ENCODE assay signal across 25 cellular contexts in the genomic region with DNA sequence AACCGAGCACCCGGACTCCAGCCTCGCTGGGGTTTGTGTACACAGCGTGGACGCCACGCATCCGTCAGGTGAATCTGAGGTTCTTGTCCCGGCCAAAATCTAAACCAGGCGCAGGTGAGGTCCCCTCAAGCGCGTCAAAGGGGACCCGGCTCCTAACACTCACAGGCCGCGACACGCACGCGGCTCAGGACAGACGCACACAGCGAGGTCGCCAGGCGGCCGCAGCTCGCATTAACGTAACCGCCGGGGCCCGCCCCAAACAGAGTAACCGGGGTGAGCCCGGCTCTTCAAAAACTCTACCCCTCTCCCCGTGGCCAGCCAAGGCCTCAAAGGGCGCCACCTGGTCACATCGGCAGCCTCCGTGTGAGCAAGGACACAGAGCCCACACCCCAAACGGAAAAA. TPM values are rescaled to one million over a fixed set of nuclear protein-coding genes. Genes with fewer than 3 reads are reported as not detected.
A peak's percentile ranks its signal among the peaks of the same experiment; 100 is the strongest.
DNase-seq lines count a peak whose midpoint lies in the region; ATAC-seq and TF ChIP-seq lines count a peak whose summit lies in the region.
"Had no signal": no experiment of that assay in that cellular context is flagged by ENCODE, and none has a peak within 500 bp of the region (broad histone marks: within the 10 kb centered on the region; RNA-seq: fewer than 3 reads in every experiment).

No MANE protein-coding gene starts in this region.

- 63% methylated on average over 30 of the region's 34 CpGs; no CpG with 5 or more reads in 1 of the 2 donors for WGBS in transverse colon (ENCODE audit: low coverage in 1 of 2), 2 donors

- H3K9me3 ChIP-seq in HUES6 (ENCODE audit: control insufficient read depth, insufficient read depth, low read depth, low read length) (no peaks in the 10 kb centered on the region), muscle layer of duodenum (ENCODE audit: control insufficient read depth in 1 of 2, low read length in 2 of 2) (no peaks in the 10 kb centered on the region), transverse colon (no peaks in the 10 kb centered on the region)
- H3K9me3 ChIP-seq: suprapubic skin, vagina had no signal

- in situ Hi-C loops in transverse colon (cut with MboI; ENCODE audit: low pct_ligation_motif_present in 1 of 4, low pct_unique_long_range_greater_than_20kb in 1 of 4, low sequenced_read_pairs in 3 of 4): loop anchor here in 1 of 4 donors (10.0 kb wide), 1 partner anchor 87 kb away; the partner anchor contains the start of gene GOT1

- H3K27ac ChIP-seq in HUES6 (ENCODE audit: low read depth, low read length): no peak overlapping the region
- peak overlapping the region; percentile 67 for H3K27ac ChIP-seq in muscle layer of duodenum (ENCODE audit: low read length)
- peak overlapping the region; percentile 86 to 94 (median 90) for H3K27ac ChIP-seq in transverse colon
- H3K27ac ChIP-seq: dorsolateral prefrontal cortex, suprapubic skin, vagina had no signal

- peak overlapping the region; percentile 75 for H3K4me3 ChIP-seq in HUES6 (ENCODE audit: low read depth, low read length)
- H3K4me3 ChIP-seq in muscle layer of duodenum (ENCODE audit: low read depth in 1 of 2, low read length in 2 of 2): peak overlapping the region in 1 of 2 donors; percentile 8
- peak overlapping the region in 1 of 4 donors; percentile 5 for H3K4me3 ChIP-seq in transverse colon
- H3K4me3 ChIP-seq: dorsolateral prefrontal cortex, suprapubic skin, vagina had no signal

- no peaks in the 10 kb centered on the region for H3K36me3 ChIP-seq in HUES6 (ENCODE audit: control insufficient read depth, insufficient read depth, low read length)
- no peaks in the 10 kb centered on the region for H3K36me3 ChIP-seq in muscle layer of duodenum (ENCODE audit: control insufficient read depth in 1 of 2, insufficient read depth in 2 of 2, low read length in 2 of 2)
- no peaks in the 10 kb centered on the region for H3K36me3 ChIP-seq in transverse colon
- H3K36me3 ChIP-seq: suprapubic skin, vagina had no signal

- DNase-seq in transverse colon: peak; percentile 13
- no peak for DNase-seq in NCI-H82 treated with DMSO at 0.1 percent for 48 hours (lab: John Stamatoyannopoulos, UW; ENCODE audit: unreplicated experiment)
- DNase-seq in head of caudate nucleus: no peak
- DNase-seq: aorta; CD4-positive, alpha-beta memory T cell; central memory CD4-positive, alpha-beta T cell; dorsolateral prefrontal cortex; Karpas-422; kidney; naive thymus-derived CD4-positive, alpha-beta T cell; NCI-H1930; NCI-H774; OCI-M1; stimulated activated CD4-positive, alpha-beta T cell treated with anti-CD3 and anti-CD28 coated beads, Interleukin-1b, Interleukin-23, amount 100 ng/mL, for 48 hours had no signal

- no peak for TF ChIP-seq POLR2A in transverse colon (IDR thresholded peaks at IDR 0.05)

- H3K9ac ChIP-seq in HUES6 (ENCODE audit: low read length): no peak overlapping the region

- H3K27me3 ChIP-seq in HUES6 (ENCODE audit: control insufficient read depth, insufficient read depth, low read length) (peaks cover 100% of the 10 kb centered on the region), muscle layer of duodenum (ENCODE audit: low read depth, low read length) (peaks cover 30% of the 10 kb centered on the region), transverse colon (peaks cover 91% of the 10 kb centered on the region)

- TF ChIP-seq CTCF in transverse colon (IDR thresholded peaks at IDR 0.05): no peak

- H3K4me1 ChIP-seq in HUES6 (ENCODE audit: control insufficient read depth, insufficient read depth, low read length) (peaks cover 59% of the 10 kb centered on the region), muscle layer of duodenum (ENCODE audit: control insufficient read depth in 1 of 2, insufficient read depth in 2 of 2, low read length in 2 of 2) (peaks cover 17 to 34% of the 10 kb centered on the region in 2 donors), transverse colon (peaks cover 4 to 71% (median 29%) of the 10 kb centered on the region in 4 donors)

- TF ChIP-seq EP300 in transverse colon (IDR thresholded peaks at IDR 0.05; ENCODE audit: low read depth): no peak

- intact Hi-C loops in transverse colon (cut with DNase I; ENCODE audit: low total_unique reads): no loop called here
- intact Hi-C loops in head of caudate nucleus (cut with DNase I): no loop called here

- ATAC-seq in esophagus mucosa: peak; percentile 27
- no peak for ATAC-seq in GM21515 (IDR thresholded peaks at IDR 0.05; ENCODE audit: unreplicated experiment)
- ATAC-seq: naive thymus-derived CD4-positive, alpha-beta T cell; Right ventricle myocardium inferior had no signal

RNA-seq across cellular contexts. Expression of gene NKX2-3, which starts 10.7 kb away (rescaled TPM):
- total RNA-seq in esophagus mucosa (0.12 TPM), transverse colon (10 to 100 TPM in 2 of 4 donors, 1 to 10 TPM in 2; 7.0 to 11.1 (median 9.7) TPM)
- total RNA-seq: activated T-helper 1 cell treated with anti-CD3 and anti-CD28 coated beads, Interleukin-12 subunit alpha, Interleukin-12 subunit beta, Interleukin-2, Interleukin-4 antibody, amounts not matched to agents 30 ng/mL and 10 ng/mL and 1 ng/mL, durations not matched to agents 14 hours and 24 hours and 36 hours; CD4-positive, alpha-beta memory T cell; dorsolateral prefrontal cortex; epithelial cell of proximal tubule; kidney; lung microvascular endothelial cell; naive thymus-derived CD4-positive, alpha-beta T cell; posterior vena cava; Right ventricle myocardium inferior; suprapubic skin; vagina had no signal
